In genomic region chr22:41888638-41889200, GRCh38 we compare ENCODE assay signal across 1 cellular context.
TF ChIP-seq lines count a peak whose summit lies in the region.

No MANE protein-coding gene starts in this region.

TF ChIP-seq in GM12878, 131 proteins besides CTCF, POLR2A, EP300 and RAD21:
- TF ChIP-seq FOS (IDR thresholded peaks at IDR 0.05; ENCODE audit: borderline replicate concordance, extremely low read depth, insufficient read length) (no peak), ZBED1 (IDR thresholded peaks at IDR 0.05; ENCODE audit: borderline replicate concordance) (no peak)
TF ChIP-seq in GM12878: peak in this region for 0.
